15 cellular contexts compared by ENCODE assay signal in genomic region chr1:209386156-209386555, GRCh38.
"Had no signal": no experiment of that assay in that cellular context is flagged by ENCODE, and none has a peak within 500 bp of the region (broad histone marks: within the 10 kb centered on the region; RNA-seq: fewer than 3 reads in every experiment).

No MANE protein-coding gene starts in this region.

- H3K27me3 ChIP-seq: esophagus muscularis mucosa, sigmoid colon, tibial artery, upper lobe of right lung, vagina had no signal

- H3K27ac ChIP-seq: esophagus muscularis mucosa, sigmoid colon, tibial artery, upper lobe of right lung, vagina had no signal

- H3K27ac Mint-ChIP-seq: natural killer cell had no signal

- DNase-seq: effector memory CD4-positive, alpha-beta T cell; foreskin fibroblast; kidney glomerular epithelial cell; natural killer cell; posterior cingulate gyrus; sigmoid colon; stimulated activated CD4-positive, alpha-beta T cell treated with anti-CD3 and anti-CD28 coated beads, Interleukin-2, amount 100 ng/mL, for 48 hours; stimulated activated naive CD4-positive, alpha-beta T cell treated with Interleukin-2 at 50 U/mL for 16 hours; tibial artery; upper lobe of right lung had no signal

- ATAC-seq: natural killer cell, upper lobe of right lung had no signal

- H3K4me3 ChIP-seq: esophagus muscularis mucosa, sigmoid colon, smooth muscle cell, tibial artery, upper lobe of right lung, vagina had no signal

- H3K9me3 ChIP-seq: esophagus muscularis mucosa, sigmoid colon, tibial artery, upper lobe of right lung, vagina had no signal

- H3K36me3 ChIP-seq: esophagus muscularis mucosa, sigmoid colon, tibial artery, upper lobe of right lung, vagina had no signal

- H3K4me3 Mint-ChIP-seq: natural killer cell, neural crest cell had no signal

- FAIRE-seq: endometrium had no signal

- H3K36me3 Mint-ChIP-seq: natural killer cell had no signal

- H3K4me1 ChIP-seq: esophagus muscularis mucosa, sigmoid colon, tibial artery, upper lobe of right lung had no signal
